28 cellular contexts compared by ENCODE assay signal in the genomic region with DNA sequence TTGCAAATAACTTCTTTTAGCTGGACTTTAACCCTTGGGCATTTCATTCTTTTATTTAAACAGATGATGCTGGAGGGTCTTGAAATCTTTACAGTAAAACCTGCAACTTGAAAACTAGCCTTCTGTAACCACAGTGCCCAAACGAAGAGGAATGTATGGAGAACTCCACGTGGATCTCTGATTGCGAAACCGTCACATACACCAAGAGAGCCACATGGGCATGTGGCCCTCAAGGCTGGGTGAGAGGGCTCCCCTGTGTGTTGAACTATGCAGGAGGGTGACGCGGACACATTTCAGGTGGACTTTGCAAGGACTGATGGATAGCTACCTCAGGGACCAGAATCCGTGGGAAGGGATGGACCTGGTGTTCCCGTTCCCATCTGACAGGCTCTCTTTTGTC. TPM values are rescaled to one million over a fixed set of nuclear protein-coding genes. Genes with fewer than 3 reads are reported as not detected.
"Had no signal": no experiment of that assay in that cellular context is flagged by ENCODE, and none has a peak within 500 bp of the region (broad histone marks: within the 10 kb centered on the region; RNA-seq: fewer than 3 reads in every experiment).

No MANE protein-coding gene starts in this region.

- H3K36me3 ChIP-seq: breast epithelium had no signal

- H3K27me3 Mint-ChIP-seq: activated B cell treated with CpG ODN at 0.5 μM for 24 hours; activated CD4-positive, alpha-beta T cell treated with anti-CD3 and anti-CD28 coated beads for 36 hours; activated CD8-positive, alpha-beta memory T cell treated with anti-CD3 and anti-CD28 coated beads, Interleukin-2, amount 10 ng/mL, durations not matched to agents 7 days and 5 days; activated T-helper 17 cell treated with anti-CD3 and anti-CD28 coated beads, Interleukin-2, amount 50 U/mL, for 72 hours; type B pancreatic cell had no signal

- H3K4me3 ChIP-seq: breast epithelium, colonic mucosa, dorsolateral prefrontal cortex, esophagus squamous epithelium, gastrocnemius medialis, skin epidermis, testis, vagina had no signal

- H3K4me3 Mint-ChIP-seq: activated B cell treated with CpG ODN at 0.5 μM for 24 hours; activated CD4-positive, alpha-beta T cell treated with anti-CD3 and anti-CD28 coated beads for 36 hours; activated CD8-positive, alpha-beta memory T cell treated with anti-CD3 and anti-CD28 coated beads, Interleukin-2, amount 10 ng/mL, durations not matched to agents 7 days and 5 days; activated T-helper 17 cell treated with anti-CD3 and anti-CD28 coated beads, Interleukin-2, amount 50 U/mL, for 72 hours; nephron progenitor cell; type B pancreatic cell had no signal

- DNase-seq: activated B cell treated with CpG ODN at 0.5 μM for 24 hours; activated CD4-positive, alpha-beta T cell treated with anti-CD3 and anti-CD28 coated beads for 36 hours; activated CD4-positive, alpha-beta T cell treated with anti-CD3 and anti-CD28 coated beads, Interleukin-2, amount 50 U/mL, for 48 hours; activated CD8-positive, alpha-beta memory T cell treated with anti-CD3 and anti-CD28 coated beads, Interleukin-2, amount 10 ng/mL, durations not matched to agents 7 days and 5 days; activated naive CD4-positive, alpha-beta T cell treated with Interleukin-2 at 50 U/mL for 16 hours; colonic mucosa; dorsolateral prefrontal cortex; esophagus squamous epithelium; gastrocnemius medialis; head of caudate nucleus; hypothalamus; left cardiac atrium; nephron progenitor cell; right cardiac atrium; SK-N-SH; stimulated activated CD4-positive, alpha-beta T cell treated with anti-CD3 and anti-CD28 coated beads, Interleukin-2, amount 100 ng/mL, for 24 hours; stimulated activated CD8-positive, alpha-beta memory T cell treated with anti-CD3 and anti-CD28 coated beads, Interleukin-4, amount 100 ng/mL, for 48 hours; stimulated activated naive CD4-positive, alpha-beta T cell; T1000; testis had no signal

- ATAC-seq: activated CD4-positive, alpha-beta T cell treated with anti-CD3 and anti-CD28 coated beads for 36 hours; activated CD8-positive, alpha-beta memory T cell treated with anti-CD3 and anti-CD28 coated beads, Interleukin-2, amount 10 ng/mL, durations not matched to agents 7 days and 5 days; activated T-helper 17 cell treated with anti-CD3 and anti-CD28 coated beads, Interleukin-2, amount 50 U/mL, for 72 hours; gastrocnemius medialis; left cardiac atrium; right cardiac atrium had no signal

- H3K27me3 ChIP-seq: breast epithelium, colonic mucosa, dorsolateral prefrontal cortex, esophagus squamous epithelium, gastrocnemius medialis, testis, vagina had no signal

- H3K27ac Mint-ChIP-seq: activated B cell treated with CpG ODN at 0.5 μM for 24 hours; activated CD4-positive, alpha-beta T cell treated with anti-CD3 and anti-CD28 coated beads for 36 hours; activated CD8-positive, alpha-beta memory T cell treated with anti-CD3 and anti-CD28 coated beads, Interleukin-2, amount 10 ng/mL, durations not matched to agents 7 days and 5 days; activated T-helper 17 cell treated with anti-CD3 and anti-CD28 coated beads, Interleukin-2, amount 50 U/mL, for 72 hours; nephron progenitor cell had no signal

- H3K27ac ChIP-seq: breast epithelium, colonic mucosa, dorsolateral prefrontal cortex, esophagus squamous epithelium, gastrocnemius medialis, parathyroid adenoma, testis, vagina had no signal

- H3K4me1 Mint-ChIP-seq: activated B cell treated with CpG ODN at 0.5 μM for 24 hours; activated T-helper 17 cell treated with anti-CD3 and anti-CD28 coated beads, Interleukin-2, amount 50 U/mL, for 72 hours had no signal

- H3K9me3 ChIP-seq: breast epithelium, colonic mucosa, esophagus squamous epithelium, gastrocnemius medialis, SK-N-SH, testis, vagina had no signal

- H3K9me3 Mint-ChIP-seq: activated B cell treated with CpG ODN at 0.5 μM for 24 hours; activated T-helper 17 cell treated with anti-CD3 and anti-CD28 coated beads, Interleukin-2, amount 50 U/mL, for 72 hours; nephron progenitor cell; type B pancreatic cell had no signal

- H3K4me1 ChIP-seq: colonic mucosa had no signal

RNA-seq across cellular contexts. Expression of gene UPK3A, which starts 55.6 kb away (rescaled TPM):
- total RNA-seq: activated CD4-positive, alpha-beta T cell treated with anti-CD3 and anti-CD28 coated beads for 36 hours; activated CD8-positive, alpha-beta memory T cell treated with anti-CD3 and anti-CD28 coated beads, Interleukin-2, amount 10 ng/mL, durations not matched to agents 7 days and 5 days; activated T-helper 17 cell treated with anti-CD3 and anti-CD28 coated beads, Interleukin-2, amount 50 U/mL, for 72 hours; breast epithelium; esophagus squamous epithelium; pulmonary artery endothelial cell; right cardiac atrium; testis; vagina had no signal
- polyA plus RNA-seq: liver, right cardiac atrium, SK-N-SH had no signal
